ENCODE assay signal across 17 cellular contexts in genomic region chr10:70320751-70321150, GRCh38. TPM values are rescaled to one million over a fixed set of nuclear protein-coding genes. Genes with fewer than 3 reads are reported as not detected.
DNase-seq lines count a peak whose midpoint lies in the region; ATAC-seq, FAIRE-seq and TF ChIP-seq lines count a peak whose summit lies in the region.
"Had no signal": no experiment of that assay in that cellular context is flagged by ENCODE, and none has a peak within 500 bp of the region (broad histone marks: within the 10 kb centered on the region; RNA-seq: fewer than 3 reads in every experiment).

No MANE protein-coding gene starts in this region.

- H3K36me3 ChIP-seq in SJCRH30 = no peaks in the 10 kb centered on the region
- H3K36me3 ChIP-seq in mucosa of descending colon (ENCODE audit: low read depth) = no peaks in the 10 kb centered on the region

- no peak overlapping the region for H3K27ac ChIP-seq in SJCRH30

- TF ChIP-seq CTCF in mucosa of descending colon (IDR thresholded peaks at IDR 0.05) = no peak

- intact Hi-C loops in head of caudate nucleus (cut with DNase I) (no loop called here), mucosa of descending colon (cut with DNase I, micrococcal nuclease) (no loop called here)

- TF ChIP-seq POLR2A in GM12892 (IDR thresholded peaks at IDR 0.05; ENCODE audit: low read depth, low read length) = no peak

- H3K4me1 ChIP-seq in SJCRH30 (peaks cover 30% of the 10 kb centered on the region), mucosa of descending colon (ENCODE audit: low read depth) (no peaks in the 10 kb centered on the region)

- ATAC-seq in mucosa of descending colon = no peak
- ATAC-seq: T-cell had no signal

- H3K4me3 ChIP-seq in SJCRH30 (no peak overlapping the region), mucosa of descending colon (no peak overlapping the region)

- no peaks in the 10 kb centered on the region for H3K9me3 ChIP-seq in SJCRH30 (replicated peaks)
- H3K9me3 ChIP-seq in mucosa of descending colon = no peaks in the 10 kb centered on the region

- no peak for FAIRE-seq in GM12892 (lab: Jason Lieb, UNC)
- FAIRE-seq: colon, endothelial cell of umbilical vein had no signal

- peak; percentile 70 for DNase-seq in DMS79 treated with DMSO at 0.1 percent for 48 hours (lab: John Stamatoyannopoulos, UW)
- DNase-seq in SJCRH30 = peak; percentile 25 to 51
- DNase-seq in head of caudate nucleus = peak in 36 of 42 donors; percentile 16 to 79 (median 45)
- DNase-seq in putamen (ENCODE audit: low spot score) = peak; percentile 26
- DNase-seq in MV-4-11 (lab: John Stamatoyannopoulos, UW) = no peak
- DNase-seq in mucosa of descending colon = no peak
- no peak for DNase-seq in GM12892 (ENCODE audit: insufficient read length)
- no peak for DNase-seq in stimulated activated CD4-positive, alpha-beta T cell treated with anti-CD3 and anti-CD28 coated beads, Interleukin-15, amount 100 ng/mL, for 24 hours
- DNase-seq: activated B cell treated with CpG ODN at 0.5 μM for 24 hours, activated gamma-delta T cell treated with Interleukin-2 at 50 U/mL for 16 hours, AML-193, glutamatergic neuron, MM.1S, NCI-H2081 treated with DMSO at 0.1 percent for 48 hours, T-cell had no signal

- H3K27me3 ChIP-seq in SJCRH30 = no peaks in the 10 kb centered on the region

RNA-seq across cellular contexts. Expression of gene NPFFR1, which starts 36.9 kb away (rescaled TPM):
- total RNA-seq in SJCRH30 (2014; rRNA removed; shearing (Covaris generic)) = not detected in 2 replicates
- total RNA-seq in mucosa of descending colon = under 1 TPM; 0.06 to 0.10 (median 0.06) TPM
- polyA plus RNA-seq in GM12892 (2012; ENCODE audit: missing spikeins) = not detected
- total RNA-seq: activated B cell treated with CpG ODN at 0.5 μM for 24 hours, endothelial cell of umbilical vein, T-cell had no signal
- polyA plus RNA-seq: endothelial cell of umbilical vein had no signal

Comparison
In these comparisons a context has a peak if more than half of its experiments do, and no peak if none do; other contexts are left out.
1. DNase-seq: peak in DMS79 treated with DMSO at 0.1 percent for 48 hours (single experiment), SJCRH30 (2 of 2), head of caudate nucleus (36 of 42) and putamen (single experiment); none in MV-4-11 (single experiment), mucosa of descending colon (0 of 3), GM12892 (single experiment) and stimulated activated CD4-positive, alpha-beta T cell treated with anti-CD3 and anti-CD28 coated beads, Interleukin-15, amount 100 ng/mL, for 24 hours (single experiment).